ENCODE assay signal across 8 cellular contexts in the genomic region with DNA sequence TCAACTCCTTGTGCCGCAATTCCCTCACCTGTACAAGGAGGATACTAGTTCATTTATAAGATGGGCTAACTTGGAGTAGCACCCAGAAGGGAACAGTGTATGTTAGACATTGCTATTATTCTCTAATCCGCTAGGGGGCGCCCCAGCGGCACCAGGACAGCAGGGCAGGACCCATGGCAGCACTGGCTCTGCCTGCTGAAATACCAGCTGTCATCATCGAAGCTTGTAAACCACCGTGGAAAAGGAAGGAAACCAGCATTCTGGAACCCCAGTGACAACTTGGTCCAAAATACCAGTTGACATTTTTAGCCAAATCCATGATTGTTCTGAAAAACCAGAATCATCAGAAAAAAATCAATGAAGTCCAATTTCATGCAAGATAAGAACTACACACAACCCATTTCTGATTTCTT.
DNase-seq lines count a peak whose midpoint lies in the region; TF ChIP-seq lines count a peak whose summit lies in the region.

No MANE protein-coding gene starts in this region.

- H4K20me1 ChIP-seq in MM.1S (ENCODE audit: insufficient read depth, low read length) = no peaks in the 10 kb centered on the region

- peak; percentile 13 for DNase-seq in activated naive CD4-positive, alpha-beta T cell treated with Interleukin-2 at 50 U/mL for 16 hours
- no peak for DNase-seq in activated naive CD4-positive, alpha-beta T cell (lab: John Stamatoyannopoulos, UW)
- DNase-seq in H4 (ENCODE audit: low spot score) (peak; percentile 60), MM.1S (peak; percentile 81), WERI-Rb-1 (peak; percentile 63), fibroblast of gingiva (ENCODE audit: low read depth) (peak; percentile 62), nucleus accumbens (lab: John Stamatoyannopoulos, UW) (peak in 43 of 56 donors; percentile 0 to 79 (median 17))
- no peak for DNase-seq in CD8-positive, alpha-beta memory T cell

- H3K27ac ChIP-seq in MM.1S (ENCODE audit: low read length) = no peak overlapping the region
- H3K27ac ChIP-seq in WERI-Rb-1 = no peak overlapping the region
- no peak overlapping the region for H3K27ac ChIP-seq in CD8-positive, alpha-beta memory T cell (ENCODE audit: low read depth, low read length)

- no peak overlapping the region for H3K4me3 ChIP-seq in MM.1S (ENCODE audit: low read length)
- H3K4me3 ChIP-seq in WERI-Rb-1 (ENCODE audit: low read depth, low read length) = no peak overlapping the region
- H3K4me3 ChIP-seq in CD8-positive, alpha-beta memory T cell (ENCODE audit: low read length) = no peak overlapping the region

- CTCF ChIA-PET in CD8-positive, alpha-beta memory T cell (lab: Charles Lee) = no interaction called here

- peak; percentile 96 for TF ChIP-seq CTCF in MM.1S (IDR thresholded peaks at IDR 0.05; ENCODE audit: low read length)
- peak; percentile 66 for TF ChIP-seq CTCF in WERI-Rb-1 (IDR thresholded peaks at IDR 0.05; ENCODE audit: low read depth, low read length)

- no peak overlapping the region for H3K9ac ChIP-seq in MM.1S (ENCODE audit: low read length)

- no peaks in the 10 kb centered on the region for H3K79me2 ChIP-seq in MM.1S (ENCODE audit: low read length)

- H3K9me3 Mint-ChIP-seq in CD8-positive, alpha-beta memory T cell = peaks cover 5 to 11% (median 8%) of the 10 kb centered on the region in 5 donors

- no peaks in the 10 kb centered on the region for H3K36me3 Mint-ChIP-seq in CD8-positive, alpha-beta memory T cell

- peaks cover 3% of the 10 kb centered on the region in 2 donors for H3K27me3 Mint-ChIP-seq in CD8-positive, alpha-beta memory T cell

- no peaks in the 10 kb centered on the region for H3K9me3 ChIP-seq in MM.1S (replicated peaks; ENCODE audit: insufficient read depth, low read length)
- no peaks in the 10 kb centered on the region for H3K9me3 ChIP-seq in WERI-Rb-1 (ENCODE audit: severe bottlenecking)
- H3K9me3 ChIP-seq in CD8-positive, alpha-beta memory T cell (ENCODE audit: low read length) = no peaks in the 10 kb centered on the region

- H3K4me2 ChIP-seq in MM.1S (ENCODE audit: low read depth, low read length) = no peak overlapping the region

- H3K4me1 ChIP-seq in MM.1S (ENCODE audit: low read length) = no peaks in the 10 kb centered on the region
- no peaks in the 10 kb centered on the region for H3K4me1 ChIP-seq in CD8-positive, alpha-beta memory T cell (ENCODE audit: insufficient read depth, low read length)

- no peak overlapping the region for H3K27ac Mint-ChIP-seq in CD8-positive, alpha-beta memory T cell

- peaks cover 16% of the 10 kb centered on the region for H3F3A ChIP-seq in MM.1S (ENCODE audit: insufficient read depth, low read length)

- H3K27me3 ChIP-seq in MM.1S (replicated peaks; ENCODE audit: insufficient read depth, low read length) (no peaks in the 10 kb centered on the region), WERI-Rb-1 (ENCODE audit: insufficient read depth, low read depth, severe bottlenecking) (no peaks in the 10 kb centered on the region)
- no peaks in the 10 kb centered on the region for H3K27me3 ChIP-seq in CD8-positive, alpha-beta memory T cell (ENCODE audit: insufficient read depth, low read length, poor library complexity, severe bottlenecking)

- H3K4me3 Mint-ChIP-seq in CD8-positive, alpha-beta memory T cell = no peak overlapping the region

- H3K36me3 ChIP-seq in MM.1S (replicated peaks; ENCODE audit: insufficient read depth, low read length) = no peaks in the 10 kb centered on the region; the same call in 1 of the 2 replicates
- no peaks in the 10 kb centered on the region for H3K36me3 ChIP-seq in WERI-Rb-1
- H3K36me3 ChIP-seq in CD8-positive, alpha-beta memory T cell (ENCODE audit: insufficient read depth, low read length) = no peaks in the 10 kb centered on the region

- no peaks in the 10 kb centered on the region for H3K9me2 ChIP-seq in MM.1S (replicated peaks; ENCODE audit: insufficient read depth, low read length)

- no peak overlapping the region for H2AFZ ChIP-seq in MM.1S (ENCODE audit: low read length)

- POLR2A ChIA-PET in CD8-positive, alpha-beta memory T cell (lab: Charles Lee) = no interaction called here

- H3K4me1 Mint-ChIP-seq in CD8-positive, alpha-beta memory T cell = no peaks in the 10 kb centered on the region

Comparison
In these comparisons a context has a peak if more than half of its experiments do, and no peak if none do; other contexts are left out.
1. DNase-seq: peak in activated naive CD4-positive, alpha-beta T cell treated with Interleukin-2 at 50 U/mL for 16 hours (single experiment), H4 (single experiment), MM.1S (single experiment), WERI-Rb-1 (single experiment), fibroblast of gingiva (single experiment) and nucleus accumbens (43 of 56); none in activated naive CD4-positive, alpha-beta T cell (0 of 4) and CD8-positive, alpha-beta memory T cell (0 of 5).